1 cellular context compared by ENCODE assay signal in the genomic region with DNA sequence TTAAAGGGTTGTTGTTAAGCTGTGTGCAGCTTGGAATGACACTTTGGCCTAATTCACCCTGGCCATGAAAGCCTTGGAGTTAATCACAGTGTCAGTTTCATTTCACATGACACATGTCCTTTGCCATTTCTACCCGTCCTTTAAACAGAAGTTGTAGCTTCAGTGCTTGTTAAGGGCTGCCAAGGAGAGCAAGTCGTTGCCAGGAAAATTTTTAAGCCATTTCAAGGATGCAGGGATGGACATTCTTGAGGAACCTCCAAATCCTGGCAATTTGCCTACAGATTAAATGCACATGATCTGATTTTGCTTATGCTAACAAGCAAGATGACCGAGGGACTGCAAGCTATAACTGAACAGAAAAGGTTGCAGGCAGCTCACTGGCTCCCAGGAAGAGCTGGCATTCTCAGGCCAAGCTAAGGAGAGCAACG.
TF ChIP-seq lines count a peak whose summit lies in the region.

No MANE protein-coding gene starts in this region.

TF ChIP-seq in H1, 55 proteins besides CTCF, POLR2A, EP300 and RAD21:
- TF ChIP-seq SP4 (IDR thresholded peaks at IDR 0.05; ENCODE audit: low read length) = no peak
- TF ChIP-seq SIN3A (conservative IDR thresholded peaks at IDR 0.05 in 1 of 2, IDR thresholded peaks at IDR 0.05 in 1 of 2; ENCODE audit: low read depth in 1 of 2, low read length in 2 of 2) = no peak
